ENCODE assay signal across 23 cellular contexts in the genomic region with DNA sequence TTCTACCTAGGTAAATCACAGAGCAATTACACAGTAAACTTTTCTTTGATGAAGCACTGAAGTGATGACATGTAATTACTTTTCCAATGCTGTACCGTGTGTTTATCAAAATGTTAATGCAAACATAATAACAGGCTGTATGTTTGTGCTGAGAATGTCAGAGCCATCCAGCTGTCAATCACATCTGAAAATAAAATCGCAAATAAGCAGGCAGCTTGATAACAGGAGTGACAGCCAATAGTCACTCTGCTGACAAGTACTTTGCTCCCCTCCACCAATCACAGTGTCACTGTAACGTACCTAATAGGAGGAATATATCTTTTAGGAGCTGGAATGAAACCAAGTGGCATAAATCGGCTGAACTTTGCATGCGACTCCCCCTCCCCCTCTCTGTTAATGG.
"Had no signal": no experiment of that assay in that cellular context is flagged by ENCODE, and none has a peak within 500 bp of the region (broad histone marks: within the 10 kb centered on the region; RNA-seq: fewer than 3 reads in every experiment).

No MANE protein-coding gene starts in this region.

- H3K9me3 Mint-ChIP-seq: dendritic cell treated with granulocyte-macrophage colony-stimulating factor and Interleukin-4, amounts not matched to agents 40 ng/mL and 50 ng/mL, for 4 days; endodermal cell; memory B cell; natural killer cell; neural crest cell; stimulated activated effector memory CD8-positive, alpha-beta T cell treated with anti-CD3 and anti-CD28 coated beads, Interleukin-12 subunit alpha, Interleukin-12 subunit beta, amount 100 ng/mL, for 72 hours; type B pancreatic cell had no signal

- H3K4me1 Mint-ChIP-seq: endodermal cell; memory B cell; natural killer cell; stimulated activated effector memory CD8-positive, alpha-beta T cell treated with anti-CD3 and anti-CD28 coated beads, Interleukin-12 subunit alpha, Interleukin-12 subunit beta, amount 100 ng/mL, for 72 hours had no signal

- ATAC-seq: esophagus mucosa; gastrocnemius medialis; heart left ventricle; left lobe of liver; natural killer cell; sciatic nerve; stimulated activated effector memory CD8-positive, alpha-beta T cell treated with anti-CD3 and anti-CD28 coated beads, Interleukin-12 subunit alpha, Interleukin-12 subunit beta, amount 100 ng/mL, for 72 hours; stimulated activated naive CD8-positive, alpha-beta T cell treated with anti-CD3 and anti-CD28 coated beads, Interleukin-15, Interleukin-2, amounts not matched to agents 100 U/mL and 50 U/mL, for 24 hours had no signal

- H3K4me3 Mint-ChIP-seq: dendritic cell treated with granulocyte-macrophage colony-stimulating factor and Interleukin-4, amounts not matched to agents 40 ng/mL and 50 ng/mL, for 4 days; endodermal cell; memory B cell; natural killer cell; neural crest cell; stimulated activated effector memory CD8-positive, alpha-beta T cell treated with anti-CD3 and anti-CD28 coated beads, Interleukin-12 subunit alpha, Interleukin-12 subunit beta, amount 100 ng/mL, for 72 hours; type B pancreatic cell had no signal

- H3K27ac Mint-ChIP-seq: dendritic cell treated with granulocyte-macrophage colony-stimulating factor and Interleukin-4, amounts not matched to agents 40 ng/mL and 50 ng/mL, for 4 days; endodermal cell; memory B cell; natural killer cell; progenitor cell of endocrine pancreas; stimulated activated effector memory CD8-positive, alpha-beta T cell treated with anti-CD3 and anti-CD28 coated beads, Interleukin-12 subunit alpha, Interleukin-12 subunit beta, amount 100 ng/mL, for 72 hours; type B pancreatic cell had no signal

- DNase-seq: effector CD8-positive, alpha-beta T cell; endodermal cell; foreskin fibroblast; gastrocnemius medialis; heart left ventricle; kidney; natural killer cell; stimulated activated CD4-positive, alpha-beta T cell treated with anti-CD3 and anti-CD28 coated beads, Interleukin-12 subunit alpha, Interleukin-12 subunit beta, amount 100 ng/mL, for 4 hours; stimulated activated CD4-positive, alpha-beta T cell treated with anti-CD3 and anti-CD28 coated beads, Interleukin-1b, Interleukin-23, amount 100 ng/mL, for 48 hours; stimulated activated CD4-positive, alpha-beta T cell treated with anti-CD3 and anti-CD28 coated beads, Interleukin-4, amount 100 ng/mL, for 1 hour; stimulated activated naive CD8-positive, alpha-beta T cell treated with anti-CD3 and anti-CD28 coated beads, Interleukin-15, Interleukin-2, amounts not matched to agents 100 U/mL and 50 U/mL, for 24 hours; substantia nigra; testis; tibial artery had no signal

- H3K36me3 Mint-ChIP-seq: memory B cell; natural killer cell; stimulated activated effector memory CD8-positive, alpha-beta T cell treated with anti-CD3 and anti-CD28 coated beads, Interleukin-12 subunit alpha, Interleukin-12 subunit beta, amount 100 ng/mL, for 72 hours; type B pancreatic cell had no signal
